Comparison of ENCODE assay signal across 34 cellular contexts in genomic region chrX:39846460-39846859, GRCh38.
"Had no signal": no experiment of that assay in that cellular context is flagged by ENCODE, and none has a peak within 500 bp of the region (broad histone marks: within the 10 kb centered on the region; RNA-seq: fewer than 3 reads in every experiment).

No MANE protein-coding gene starts in this region.

- H3K9me3 ChIP-seq: adrenal gland, ascending aorta, body of pancreas, breast epithelium had no signal

- DNase-seq: activated effector memory CD4-positive, alpha-beta T cell treated with anti-CD3 and anti-CD28 coated beads, Interleukin-2, amount 50 U/mL, for 16 hours; activated effector memory CD4-positive, alpha-beta T cell treated with Interleukin-2 at 50 U/mL for 16 hours; activated gamma-delta T cell; activated gamma-delta T cell treated with Interleukin-2 at 50 U/mL for 16 hours; activated naive CD4-positive, alpha-beta T cell; activated naive CD4-positive, alpha-beta T cell treated with anti-CD3 and anti-CD28 coated beads for 36 hours; activated naive CD4-positive, alpha-beta T cell treated with anti-CD3 and anti-CD28 coated beads, Interleukin-2, amount 10 ng/mL, durations not matched to agents 7 days and 5 days; activated naive CD4-positive, alpha-beta T cell treated with anti-CD3 and anti-CD28 coated beads, Interleukin-2, amount 50 U/mL, for 16 hours; activated naive CD4-positive, alpha-beta T cell treated with Interleukin-2 at 50 U/mL for 16 hours; activated naive CD8-positive, alpha-beta T cell treated with anti-CD3 and anti-CD28 coated beads for 36 hours; activated naive CD8-positive, alpha-beta T cell treated with anti-CD3 and anti-CD28 coated beads, Interleukin-2, amount 10 ng/mL, durations not matched to agents 7 days and 5 days; activated naive CD8-positive, alpha-beta T cell treated with anti-CD3 and anti-CD28 coated beads, Interleukin-2, amount 50 U/mL, for 24 hours; activated T-cell treated with anti-CD3 and anti-CD28 coated beads, Interleukin-2, amount 50 U/mL, for 1 hour; activated T-cell treated with anti-CD3 and anti-CD28 coated beads, Interleukin-2, amount 50 U/mL, for 24 hours; activated T-cell treated with anti-CD3 and anti-CD28 coated beads, Interleukin-2, amount 50 U/mL, for 4 hours; activated T-cell treated with anti-CD3 and anti-CD28 coated beads, Interleukin-2, amount 50 U/mL, for 48 hours; activated T-cell treated with anti-CD3 and anti-CD28 coated beads, Interleukin-2, amount 50 U/mL, for 72 hours; adrenal gland; amniotic stem cell; amygdala; anterior cingulate cortex; aorta; body of pancreas; brain microvascular endothelial cell; caudate nucleus; central memory CD4-positive, alpha-beta T cell; cerebellar nuclear complex had no signal

- H3K27ac ChIP-seq: adrenal gland, ascending aorta, brain microvascular endothelial cell, breast epithelium, cardiac muscle cell had no signal

- ATAC-seq: activated naive CD4-positive, alpha-beta T cell treated with anti-CD3 and anti-CD28 coated beads, Interleukin-2, amount 50 U/mL, for 72 hours; activated naive CD8-positive, alpha-beta T cell treated with anti-CD3 and anti-CD28 coated beads, Interleukin-2, amount 50 U/mL, for 24 hours; activated T-cell treated with anti-CD3 and anti-CD28 coated beads, Interleukin-2, amount 50 U/mL, for 4 hours; activated T-cell treated with anti-CD3 and anti-CD28 coated beads, Interleukin-2, amount 50 U/mL, for 72 hours; activated T-helper 17 cell treated with anti-CD3 and anti-CD28 coated beads, Interleukin-2, amount 50 U/mL, for 72 hours; body of pancreas had no signal

- FAIRE-seq: astrocyte, bronchial epithelial cell had no signal

- H3K4me3 ChIP-seq: adrenal gland, ascending aorta, body of pancreas, breast epithelium, cardiac muscle cell had no signal

- H3K4me1 ChIP-seq: adrenal gland, ascending aorta, breast epithelium had no signal

- H3K27me3 ChIP-seq: body of pancreas, brain microvascular endothelial cell, cardiac muscle cell had no signal

- H3K36me3 ChIP-seq: adrenal gland, ascending aorta, brain microvascular endothelial cell, breast epithelium, cardiac muscle cell had no signal
